Comparison of ENCODE assay signal across 30 cellular contexts in the genomic region with DNA sequence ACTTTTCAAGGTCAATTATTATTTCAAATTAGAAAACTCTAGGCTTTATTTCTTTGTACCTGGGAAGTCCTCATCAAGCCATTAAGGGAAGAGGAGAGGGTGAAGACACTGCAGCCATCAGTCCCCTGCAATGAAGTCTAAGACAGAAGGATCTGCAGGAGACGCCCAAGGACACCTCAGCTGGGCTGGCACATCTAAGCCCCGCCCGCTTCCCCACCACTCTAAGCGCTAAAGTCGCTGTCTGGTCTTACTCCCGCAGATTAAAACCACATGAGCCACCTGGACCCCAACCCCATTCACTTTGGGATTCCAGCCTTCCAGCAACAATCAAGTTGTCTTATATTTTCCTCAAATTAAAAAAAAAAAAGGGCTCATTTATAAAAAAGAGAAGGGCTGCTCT.
A peak's percentile ranks its signal among the peaks of the same experiment; 100 is the strongest.
DNase-seq lines count a peak whose midpoint lies in the region; ATAC-seq and TF ChIP-seq lines count a peak whose summit lies in the region.
"Had no signal": no experiment of that assay in that cellular context is flagged by ENCODE, and none has a peak within 500 bp of the region (broad histone marks: within the 10 kb centered on the region; RNA-seq: fewer than 3 reads in every experiment).

No MANE protein-coding gene starts in this region.

- no peak overlapping the region for H3K27ac Mint-ChIP-seq in GM23338
- H3K27ac Mint-ChIP-seq in glutamatergic neuron (ENCODE audit: unreplicated experiment) = no peak overlapping the region
- H3K27ac Mint-ChIP-seq in activated CD8-positive, alpha-beta T cell treated with anti-CD3 and anti-CD28 coated beads, Interleukin-2, amount 10 ng/mL, durations not matched to agents 7 days and 5 days = no peak overlapping the region
- H3K27ac Mint-ChIP-seq: activated naive CD4-positive, alpha-beta T cell treated with anti-CD3 and anti-CD28 coated beads, Interleukin-2, amount 50 U/mL, for 24 hours had no signal

- H3K36me3 Mint-ChIP-seq in GM23338 (ENCODE audit: low read depth) (no peaks in the 10 kb centered on the region), glutamatergic neuron (ENCODE audit: unreplicated experiment) (no peaks in the 10 kb centered on the region)
- no peaks in the 10 kb centered on the region for H3K36me3 Mint-ChIP-seq in activated CD8-positive, alpha-beta T cell treated with anti-CD3 and anti-CD28 coated beads, Interleukin-2, amount 10 ng/mL, durations not matched to agents 7 days and 5 days (ENCODE audit: low read depth)
- H3K36me3 Mint-ChIP-seq: brain had no signal

- H2AFZ ChIP-seq in GM23338 = peak overlapping the region; percentile 4; the same call in 1 of the 2 replicates
- H2AFZ ChIP-seq: hepatocyte, parathyroid adenoma, PC-9 had no signal

- no peaks in the 10 kb centered on the region for H3F3A ChIP-seq in GM23338 (replicated peaks; ENCODE audit: low read depth)

- H3K9me3 ChIP-seq in gastroesophageal sphincter = no peaks in the 10 kb centered on the region
- H3K9me3 ChIP-seq in sigmoid colon = no peaks in the 10 kb centered on the region
- H3K9me3 ChIP-seq: BLaER1, suprapubic skin, upper lobe of left lung had no signal

- H3K4me3 ChIP-seq in GM23338 (no peak overlapping the region), gastroesophageal sphincter (no peak overlapping the region), sigmoid colon (no peak overlapping the region)
- H3K4me3 ChIP-seq: BLaER1, hepatocyte, PC-9, smooth muscle cell, suprapubic skin, upper lobe of left lung had no signal

- no peaks in the 10 kb centered on the region for H4K20me1 ChIP-seq in GM23338 (replicated peaks; ENCODE audit: insufficient read depth)

- TF ChIP-seq EP300 in gastroesophageal sphincter (IDR thresholded peaks at IDR 0.05) (no peak), sigmoid colon (IDR thresholded peaks at IDR 0.05) (no peak)

- no peak for TF ChIP-seq CTCF in 22Rv1 (IDR thresholded peaks at IDR 0.05)
- TF ChIP-seq CTCF in GM23338 (conservative IDR thresholded peaks at IDR 0.05; ENCODE audit: low read depth in 2 of 2) = no peak
- no peak for TF ChIP-seq CTCF in glutamatergic neuron (IDR thresholded peaks at IDR 0.05; ENCODE audit: partially characterized antibody, unreplicated experiment)
- no peak for TF ChIP-seq CTCF in gastroesophageal sphincter (IDR thresholded peaks at IDR 0.05)
- TF ChIP-seq CTCF in sigmoid colon (IDR thresholded peaks at IDR 0.05) = no peak

- H3K9me3 Mint-ChIP-seq in GM23338 (no peaks in the 10 kb centered on the region), glutamatergic neuron (ENCODE audit: unreplicated experiment) (peaks cover 5% of the 10 kb centered on the region)
- no peaks in the 10 kb centered on the region for H3K9me3 Mint-ChIP-seq in activated CD8-positive, alpha-beta T cell treated with anti-CD3 and anti-CD28 coated beads, Interleukin-2, amount 10 ng/mL, durations not matched to agents 7 days and 5 days (ENCODE audit: insufficient read depth)
- H3K9me3 Mint-ChIP-seq: activated naive CD4-positive, alpha-beta T cell treated with anti-CD3 and anti-CD28 coated beads, Interleukin-2, amount 50 U/mL, for 24 hours; brain; neural crest cell had no signal

- DNase-seq in GM23338 (ENCODE audit: low spot score) = peak; percentile 46
- DNase-seq in NCI-H69 (lab: John Stamatoyannopoulos, UW) = peak; percentile 71
- peak; percentile 45 for DNase-seq in glutamatergic neuron
- no peak for DNase-seq in NCI-H1092 (lab: John Stamatoyannopoulos, UW)
- DNase-seq in activated CD8-positive, alpha-beta T cell treated with anti-CD3 and anti-CD28 coated beads, Interleukin-2, amount 10 ng/mL, durations not matched to agents 7 days and 5 days = no peak
- DNase-seq in sigmoid colon = no peak
- DNase-seq: activated CD4-positive, alpha-beta T cell treated with anti-CD3 and anti-CD28 coated beads for 4 hours; activated CD8-positive, alpha-beta memory T cell treated with anti-CD3 and anti-CD28 coated beads for 24 hours; activated T-cell treated with anti-CD3 and anti-CD28 coated beads for 4 hours; amniotic stem cell; dermis blood vessel endothelial cell; NCI-H1105 treated with DMSO at 0.1 percent for 48 hours; NCI-H187 treated with DMSO at 0.1 percent for 48 hours; NCI-H226; NK-92 treated with Interleukin-12 subunit alpha and Interleukin-12 subunit beta, amount 100 ng/mL, for 24 hours; PC-9; stimulated activated naive CD4-positive, alpha-beta T cell treated with Interleukin-2 at 50 U/mL for 16 hours; upper lobe of left lung had no signal

- H3K9me2 ChIP-seq in GM23338 (ENCODE audit: insufficient read depth) = no peaks in the 10 kb centered on the region

- H3K27me3 Mint-ChIP-seq in GM23338 (ENCODE audit: insufficient read depth, low read depth, poor library complexity) (peaks cover 4% of the 10 kb centered on the region), glutamatergic neuron (ENCODE audit: unreplicated experiment) (peaks cover 3% of the 10 kb centered on the region)
- peaks cover 8% of the 10 kb centered on the region for H3K27me3 Mint-ChIP-seq in activated CD8-positive, alpha-beta T cell treated with anti-CD3 and anti-CD28 coated beads, Interleukin-2, amount 10 ng/mL, durations not matched to agents 7 days and 5 days (ENCODE audit: low read depth)
- H3K27me3 Mint-ChIP-seq: activated naive CD4-positive, alpha-beta T cell treated with anti-CD3 and anti-CD28 coated beads, Interleukin-2, amount 50 U/mL, for 24 hours had no signal

- H3K27ac ChIP-seq in 22Rv1 = peak overlapping the region; percentile 99
- no peak overlapping the region for H3K27ac ChIP-seq in GM23338 (ENCODE audit: low read depth)
- no peak overlapping the region for H3K27ac ChIP-seq in gastroesophageal sphincter
- no peak overlapping the region for H3K27ac ChIP-seq in sigmoid colon
- H3K27ac ChIP-seq: BLaER1, hepatocyte, parathyroid adenoma, PC-9, suprapubic skin, upper lobe of left lung had no signal

- H3K4me1 Mint-ChIP-seq in GM23338 (peaks cover 18% of the 10 kb centered on the region; the same call in 2 of the 3 replicates), glutamatergic neuron (ENCODE audit: low read depth, unreplicated experiment) (peaks cover 23% of the 10 kb centered on the region)
- H3K4me1 Mint-ChIP-seq in activated CD8-positive, alpha-beta T cell treated with anti-CD3 and anti-CD28 coated beads, Interleukin-2, amount 10 ng/mL, durations not matched to agents 7 days and 5 days (ENCODE audit: low read depth) = no peaks in the 10 kb centered on the region

- TF ChIP-seq POLR2A in gastroesophageal sphincter (IDR thresholded peaks at IDR 0.05) = no peak
- TF ChIP-seq POLR2A in sigmoid colon (IDR thresholded peaks at IDR 0.05) = no peak

- H3K4me3 Mint-ChIP-seq in GM23338 (no peak overlapping the region), glutamatergic neuron (ENCODE audit: unreplicated experiment) (no peak overlapping the region)
- no peak overlapping the region for H3K4me3 Mint-ChIP-seq in activated CD8-positive, alpha-beta T cell treated with anti-CD3 and anti-CD28 coated beads, Interleukin-2, amount 10 ng/mL, durations not matched to agents 7 days and 5 days
- H3K4me3 Mint-ChIP-seq: activated naive CD4-positive, alpha-beta T cell treated with anti-CD3 and anti-CD28 coated beads, Interleukin-2, amount 50 U/mL, for 24 hours; brain; neural crest cell had no signal

- no peaks in the 10 kb centered on the region for H3K79me2 ChIP-seq in GM23338 (replicated peaks; ENCODE audit: insufficient read depth)
- H3K79me2 ChIP-seq: hepatocyte, parathyroid adenoma had no signal

- 85% methylated on average over 2 of the region's 6 CpGs; no CpG with 5 or more reads in 1 of the 2 donors for WGBS in gastroesophageal sphincter (ENCODE audit: low coverage in 1 of 2), 2 donors
- WGBS in sigmoid colon, 2 donors = 84 to 86% methylated on average over 6 of the region's 6 CpGs

- no peaks in the 10 kb centered on the region for H3K27me3 ChIP-seq in GM23338 (ENCODE audit: insufficient read depth)
- no peaks in the 10 kb centered on the region for H3K27me3 ChIP-seq in gastroesophageal sphincter
- H3K27me3 ChIP-seq in sigmoid colon = no peaks in the 10 kb centered on the region
- H3K27me3 ChIP-seq: BLaER1, hepatocyte, suprapubic skin, upper lobe of left lung had no signal

- intact Hi-C loops in sigmoid colon (cut with DNase I) = no loop called here

- peak; percentile 75 for ATAC-seq in GM23338
- ATAC-seq in gastroesophageal sphincter = no peak
- ATAC-seq in activated CD8-positive, alpha-beta T cell treated with anti-CD3 and anti-CD28 coated beads, Interleukin-2, amount 10 ng/mL, durations not matched to agents 7 days and 5 days = no peak
- ATAC-seq: left lobe of liver, Right ventricle myocardium inferior had no signal

- POLR2A ChIA-PET in activated CD8-positive, alpha-beta T cell treated with anti-CD3 and anti-CD28 coated beads, Interleukin-2, amount 10 ng/mL, durations not matched to agents 7 days and 5 days (lab: Charles Lee) = no interaction called here

- CTCF ChIA-PET in activated CD8-positive, alpha-beta T cell treated with anti-CD3 and anti-CD28 coated beads, Interleukin-2, amount 10 ng/mL, durations not matched to agents 7 days and 5 days (lab: Charles Lee) = interaction anchor here (1.1 kb wide), 1 partner anchor 33 kb away, joined by 4 read pairs; no protein-coding TSS in a partner anchor

- no peaks in the 10 kb centered on the region for H3K36me3 ChIP-seq in GM23338 (ENCODE audit: insufficient read depth)
- H3K36me3 ChIP-seq in gastroesophageal sphincter = no peaks in the 10 kb centered on the region
- no peaks in the 10 kb centered on the region for H3K36me3 ChIP-seq in sigmoid colon
- H3K36me3 ChIP-seq: BLaER1, suprapubic skin, upper lobe of left lung had no signal

- H3K4me1 ChIP-seq in GM23338 (ENCODE audit: insufficient read depth) (no peaks in the 10 kb centered on the region), gastroesophageal sphincter (no peaks in the 10 kb centered on the region), sigmoid colon (no peaks in the 10 kb centered on the region)
- H3K4me1 ChIP-seq: BLaER1, parathyroid adenoma, suprapubic skin had no signal

- no peak overlapping the region for H3K4me2 ChIP-seq in GM23338
- H3K4me2 ChIP-seq: BLaER1, hepatocyte, PC-9, smooth muscle cell had no signal

TF ChIP-seq in GM23338, 12 proteins besides CTCF, POLR2A, EP300 and RAD21 (continues in another document):
- TF ChIP-seq STAT1 (IDR thresholded peaks at IDR 0.05; ENCODE audit: unreplicated experiment) (no peak), JUNB (IDR thresholded peaks at IDR 0.05; ENCODE audit: unreplicated experiment) (no peak)

Comparison
In these comparisons a context has a peak if more than half of its experiments do, and no peak if none do; other contexts are left out.
1. DNase-seq: peak in GM23338 (single experiment), NCI-H69 (single experiment) and glutamatergic neuron (single experiment); none in NCI-H1092 (single experiment), activated CD8-positive, alpha-beta T cell treated with anti-CD3 and anti-CD28 coated beads, Interleukin-2, amount 10 ng/mL, durations not matched to agents 7 days and 5 days (single experiment) and sigmoid colon (single experiment).